9 cellular contexts compared by ENCODE assay signal in the genomic region with DNA sequence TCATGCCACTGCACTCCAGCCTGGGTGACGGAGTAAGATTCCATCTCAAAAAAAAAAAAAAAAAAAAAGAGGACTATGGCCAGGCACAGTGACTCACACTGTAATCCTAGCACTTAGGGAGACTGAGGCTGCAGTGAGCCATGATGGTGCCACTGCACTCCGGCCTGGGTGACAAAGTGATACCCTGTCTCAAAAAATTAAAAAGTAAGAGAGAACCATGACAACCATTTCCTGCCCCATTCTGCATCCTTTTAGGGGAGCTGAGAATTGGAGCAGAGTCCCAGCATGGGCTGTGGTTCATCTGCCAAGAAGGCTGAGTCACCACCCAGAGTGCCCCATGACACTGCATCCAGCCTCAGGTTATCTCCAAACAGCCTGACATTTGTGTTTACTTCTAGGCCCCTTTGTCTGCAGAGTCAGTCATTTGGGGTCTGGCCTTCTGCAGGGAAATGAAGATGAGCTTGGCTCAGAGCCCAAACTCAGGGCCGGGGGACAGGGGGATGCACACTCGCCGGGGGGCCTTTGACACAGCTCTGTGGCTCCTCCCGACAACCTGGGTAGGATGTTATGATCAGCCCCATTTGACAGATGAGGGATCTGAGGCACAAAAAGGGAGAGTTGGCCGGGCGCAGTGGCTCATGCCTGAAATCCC. TPM values are rescaled to one million over a fixed set of nuclear protein-coding genes. Genes with fewer than 3 reads are reported as not detected.
DNase-seq lines count a peak whose midpoint lies in the region; ATAC-seq, FAIRE-seq and TF ChIP-seq lines count a peak whose summit lies in the region.
"Had no signal": no experiment of that assay in that cellular context is flagged by ENCODE, and none has a peak within 500 bp of the region (broad histone marks: within the 10 kb centered on the region; RNA-seq: fewer than 3 reads in every experiment).

No MANE protein-coding gene starts in this region.

- peak overlapping the region; percentile 59 to 92 (median 79) for H3K27ac ChIP-seq in adrenal gland
- peak overlapping the region; percentile 8 for H3K27ac ChIP-seq in keratinocyte (ENCODE audit: control insufficient read depth, insufficient read depth, low read length)
- H3K27ac ChIP-seq: HL-60 had no signal

- peak; percentile 83 for DNase-seq in Caki2 (ENCODE audit: low read depth)
- peak; percentile 68 to 87 (median 83) for DNase-seq in adrenal gland
- no peak for DNase-seq in keratinocyte (ENCODE audit: low read depth, low spot score)
- no peak for DNase-seq in T-helper 9 cell

- WGBS in adrenal gland, 4 donors = 30 to 37% (median 32%) methylated on average over 4 to 8 of the region's 8 CpGs

- H2AFZ ChIP-seq in keratinocyte (ENCODE audit: control insufficient read depth, low read length) = no peak overlapping the region

- H3K27me3 ChIP-seq in adrenal gland (no peaks in the 10 kb centered on the region), keratinocyte (ENCODE audit: control insufficient read depth, extremely low read depth, insufficient read depth, low read length) (peaks cover 22% of the 10 kb centered on the region)

- no peak for TF ChIP-seq POLR2A in adrenal gland (IDR thresholded peaks at IDR 0.05)

- H3K4me2 ChIP-seq in keratinocyte (ENCODE audit: control insufficient read depth, extremely low read depth, insufficient read depth, low read depth, low read length) = peak overlapping the region; percentile 32

- no peak for TF ChIP-seq RAD21 in Ishikawa (IDR thresholded peaks at IDR 0.05; ENCODE audit: low read depth)

- peak; percentile 95 for FAIRE-seq in keratinocyte (lab: Jason Lieb, UNC)

- H3K36me3 ChIP-seq in adrenal gland (replicated peaks in 1 of 2) = no peaks in the 10 kb centered on the region
- H3K36me3 ChIP-seq in keratinocyte (ENCODE audit: control insufficient read depth in 2 of 2, extremely low read depth in 1 of 2, insufficient read depth in 2 of 2, low read length in 2 of 2) = no peaks in the 10 kb centered on the region

- no peak overlapping the region for H3K9ac ChIP-seq in keratinocyte (ENCODE audit: control insufficient read depth, extremely low read depth, insufficient read depth, low read length)

- no peak for TF ChIP-seq EP300 in Ishikawa (IDR thresholded peaks at IDR 0.05; ENCODE audit: borderline replicate concordance)

- H3K9me3 ChIP-seq in adrenal gland (replicated peaks in 1 of 3) (no peaks in the 10 kb centered on the region), keratinocyte (ENCODE audit: control insufficient read depth, low read depth, low read length) (no peaks in the 10 kb centered on the region)

- no peaks in the 10 kb centered on the region for H4K20me1 ChIP-seq in keratinocyte (ENCODE audit: control insufficient read depth, extremely low read depth, insufficient read depth, low read length)

- ATAC-seq in HG03039 (IDR thresholded peaks at IDR 0.05; ENCODE audit: unreplicated experiment) = no peak
- no peak for ATAC-seq in HG03378 (IDR thresholded peaks at IDR 0.05; ENCODE audit: unreplicated experiment)
- no peak for ATAC-seq in GM21447 (IDR thresholded peaks at IDR 0.05; ENCODE audit: unreplicated experiment)

- H3K9me1 ChIP-seq in keratinocyte (ENCODE audit: control insufficient read depth, extremely low read depth, insufficient read depth, low read length) = peaks cover 2% of the 10 kb centered on the region

- dilution Hi-C loops in keratinocyte (cut with MboI; ENCODE audit: extremely low pct_ligation_motif_present, low sequenced_read_pairs) = no loop called here

- in situ Hi-C loops in Caki2 (cut with HindIII; ENCODE audit: low pct_unique_long_range_greater_than_20kb, low sequenced_read_pairs) = no loop called here

- no peaks in the 10 kb centered on the region for H3K79me2 ChIP-seq in keratinocyte (ENCODE audit: control insufficient read depth, insufficient read depth, low read length)

- H3K4me3 ChIP-seq in adrenal gland (no peak overlapping the region), keratinocyte (ENCODE audit: control insufficient read depth in 2 of 3, extremely low read depth in 1 of 3, insufficient read depth in 2 of 3, low read depth in 1 of 3, low read length in 3 of 3) (no peak overlapping the region)

- no peak for TF ChIP-seq CTCF in adrenal gland (IDR thresholded peaks at IDR 0.05)
- no peak for TF ChIP-seq CTCF in keratinocyte (optimal IDR thresholded peaks at IDR 0.05 in 1 of 3, IDR thresholded peaks at IDR 0.05 in 1 of 3, conservative IDR thresholded peaks at IDR 0.05 in 1 of 3; ENCODE audit: extremely low read depth in 1 of 3, insufficient read depth in 2 of 3, low read length in 3 of 3)

- intact Hi-C loops in adrenal gland (cut with DNase I) = no loop called here

- H3K4me1 ChIP-seq in adrenal gland (replicated peaks in 1 of 2) = peaks cover 58 to 79% of the 10 kb centered on the region in 2 donors
- H3K4me1 ChIP-seq in keratinocyte (ENCODE audit: control insufficient read depth, extremely low read depth, insufficient read depth, low read length) = peaks cover 11% of the 10 kb centered on the region

TF ChIP-seq in Ishikawa, 13 proteins besides CTCF, POLR2A, EP300 and RAD21:
- no peak for TF ChIP-seq ZBTB7A (IDR thresholded peaks at IDR 0.05; ENCODE audit: low read depth)
- peak; percentile 38; the same call in 1 of the 2 replicates for TF ChIP-seq NFIC (IDR thresholded peaks at IDR 0.05)

RNA-seq across cellular contexts. Expression of a gene that starts 4.7 kb away (rescaled TPM):
- total RNA-seq in Caki2 (2014; rRNA removed; shearing (Covaris generic); ENCODE audit: low replicate concordance) = not detected in 2 replicates
- total RNA-seq in adrenal gland = 100 to 1,000 TPM in 7 of 8 donors, 10 to 100 TPM in 1; 81.5 to 281 (median 183) TPM
- 100 to 1,000 TPM in 2 of 3 donors, 1 to 10 TPM in 1; 7.5 to 368 (median 212) TPM for polyA plus RNA-seq in adrenal gland
- not detected in 3 replicates for polyA plus RNA-seq in keratinocyte
- not detected for polyA plus RNA-seq in keratinocyte (2011; ENCODE audit: low read depth)
- polyA plus RNA-seq in keratinocyte (2011; cell fraction: cytosol; rRNA removed) = not detected in 2 replicates
- polyA plus RNA-seq in keratinocyte (2011; cell fraction: nucleus; rRNA removed) = not detected in 2 replicates
- polyA plus RNA-seq in keratinocyte (2012; ENCODE audit: low replicate concordance) = not detected in 2 replicates
- polyA minus RNA-seq in keratinocyte = not detected in 3 replicates
- not detected for polyA minus RNA-seq in keratinocyte (2011; cell fraction: cytosol; rRNA and poly(A)+ RNA removed)
- polyA minus RNA-seq in keratinocyte (2011; cell fraction: nucleus; rRNA and poly(A)+ RNA removed) = not detected in 2 replicates

RNA-seq across cellular contexts. Expression of a gene that starts 21.3 kb away (rescaled TPM):
- total RNA-seq in Caki2 (2014; rRNA removed; shearing (Covaris generic); ENCODE audit: low replicate concordance) = 26.0 and 33.1 TPM in 2 replicates
- total RNA-seq in adrenal gland = 10 to 100 TPM; 18.7 to 92.6 (median 41.8) TPM
- polyA plus RNA-seq in adrenal gland (10 to 100 TPM; 45.1 to 61.5 (median 53.6) TPM), keratinocyte (41.4 to 63.0 TPM (median 44.7 TPM) in 3 replicates)
- 12.3 TPM for polyA plus RNA-seq in keratinocyte (2011; ENCODE audit: low read depth)
- 52.9 and 63.3 TPM in 2 replicates for polyA plus RNA-seq in keratinocyte (2011; cell fraction: cytosol; rRNA removed)
- polyA plus RNA-seq in keratinocyte (2011; cell fraction: nucleus; rRNA removed) = 33.7 and 39.6 TPM in 2 replicates
- polyA plus RNA-seq in keratinocyte (2012; ENCODE audit: low replicate concordance) = 18.2 and 59.6 TPM in 2 replicates
- 48.6 to 76.9 TPM (median 57.6 TPM) in 3 replicates for polyA minus RNA-seq in keratinocyte
- polyA minus RNA-seq in keratinocyte (2011; cell fraction: cytosol; rRNA and poly(A)+ RNA removed) = 22.8 TPM
- 11.1 and 16.3 TPM in 2 replicates for polyA minus RNA-seq in keratinocyte (2011; cell fraction: nucleus; rRNA and poly(A)+ RNA removed)

RNA-seq across cellular contexts. Expression of a gene that starts 24.1 kb away (rescaled TPM):
- 144 and 154 TPM in 2 replicates for total RNA-seq in Caki2 (2014; rRNA removed; shearing (Covaris generic); ENCODE audit: low replicate concordance)
- total RNA-seq in adrenal gland = 100 to 1,000 TPM in 1 of 8 donors, 10 to 100 TPM in 7; 49.5 to 105 (median 74.0) TPM
- polyA plus RNA-seq in adrenal gland (10 to 100 TPM; 37.8 to 53.0 (median 43.0) TPM), keratinocyte (39.6 to 52.2 TPM (median 47.1 TPM) in 3 replicates)
- polyA plus RNA-seq in keratinocyte (2011; ENCODE audit: low read depth) = 34.9 TPM
- polyA plus RNA-seq in keratinocyte (2011; cell fraction: cytosol; rRNA removed) = 33.7 and 59.5 TPM in 2 replicates
- polyA plus RNA-seq in keratinocyte (2011; cell fraction: nucleus; rRNA removed) = 64.8 and 69.1 TPM in 2 replicates
- polyA plus RNA-seq in keratinocyte (2012; ENCODE audit: low replicate concordance) = 36.8 and 39.0 TPM in 2 replicates
- polyA minus RNA-seq in keratinocyte = 18.7 to 24.5 TPM (median 21.3 TPM) in 3 replicates
- polyA minus RNA-seq in keratinocyte (2011; cell fraction: cytosol; rRNA and poly(A)+ RNA removed) = 25.7 TPM
- 12.1 and 12.5 TPM in 2 replicates for polyA minus RNA-seq in keratinocyte (2011; cell fraction: nucleus; rRNA and poly(A)+ RNA removed)

RNA-seq across cellular contexts. Expression of a gene that starts 55.3 kb away (rescaled TPM):
- total RNA-seq in Caki2 (2014; rRNA removed; shearing (Covaris generic); ENCODE audit: low replicate concordance) = 40.2 and 58.5 TPM in 2 replicates
- total RNA-seq in adrenal gland = 10 to 100 TPM; 11.4 to 64.7 (median 29.1) TPM
- 10 to 100 TPM; 47.5 to 82.8 (median 58.7) TPM for polyA plus RNA-seq in adrenal gland
- polyA plus RNA-seq in keratinocyte = 32.8 to 43.1 TPM (median 39.6 TPM) in 3 replicates
- polyA plus RNA-seq in keratinocyte (2011; ENCODE audit: low read depth) = 8.4 TPM
- polyA plus RNA-seq in keratinocyte (2011; cell fraction: cytosol; rRNA removed) = 34.7 and 43.8 TPM in 2 replicates
- polyA plus RNA-seq in keratinocyte (2011; cell fraction: nucleus; rRNA removed) = 59.5 and 67.0 TPM in 2 replicates
- polyA plus RNA-seq in keratinocyte (2012; ENCODE audit: low replicate concordance) = 26.1 and 34.9 TPM in 2 replicates
- polyA minus RNA-seq in keratinocyte = 43.9 to 62.4 TPM (median 57.3 TPM) in 3 replicates
- polyA minus RNA-seq in keratinocyte (2011; cell fraction: cytosol; rRNA and poly(A)+ RNA removed) = 28.0 TPM
- 24.4 and 37.2 TPM in 2 replicates for polyA minus RNA-seq in keratinocyte (2011; cell fraction: nucleus; rRNA and poly(A)+ RNA removed)

RNA-seq across cellular contexts. Expression of a gene that starts 55.6 kb away (rescaled TPM):
- total RNA-seq in Caki2 (2014; rRNA removed; shearing (Covaris generic); ENCODE audit: low replicate concordance) = 681 and 856 TPM in 2 replicates
- total RNA-seq in adrenal gland = 100 to 1,000 TPM; 211 to 363 (median 240) TPM
- polyA plus RNA-seq in adrenal gland (100 to 1,000 TPM; 122 to 475 (median 216) TPM), keratinocyte (162 to 247 TPM (median 244 TPM) in 3 replicates)
- polyA plus RNA-seq in keratinocyte (2011; ENCODE audit: low read depth) = 686 TPM
- polyA plus RNA-seq in keratinocyte (2011; cell fraction: cytosol; rRNA removed) = 182 and 190 TPM in 2 replicates
- polyA plus RNA-seq in keratinocyte (2011; cell fraction: nucleus; rRNA removed) = 197 and 213 TPM in 2 replicates
- polyA plus RNA-seq in keratinocyte (2012; ENCODE audit: low replicate concordance) = 245 and 347 TPM in 2 replicates
- polyA minus RNA-seq in keratinocyte = 134 to 165 TPM (median 160 TPM) in 3 replicates
- polyA minus RNA-seq in keratinocyte (2011; cell fraction: cytosol; rRNA and poly(A)+ RNA removed) = 87.9 TPM
- 53.0 and 101 TPM in 2 replicates for polyA minus RNA-seq in keratinocyte (2011; cell fraction: nucleus; rRNA and poly(A)+ RNA removed)

Comparison
In these comparisons a context has a peak if more than half of its experiments do, and no peak if none do; other contexts are left out.
1. DNase-seq: peak in Caki2 (single experiment) and adrenal gland (7 of 7); none in keratinocyte (single experiment) and T-helper 9 cell (single experiment).
2. RNA of a gene that starts 4.7 kb away (total RNA-seq): 81.5 to 281 TPM in adrenal gland; not detected in Caki2; every median in the first group is over 10 times any median in the second.